Comparison of ENCODE assay signal across 13 cellular contexts in genomic region chr12:67646775-67647174, GRCh38. TPM values are rescaled to one million over a fixed set of nuclear protein-coding genes. Genes with fewer than 3 reads are reported as not detected.
DNase-seq lines count a peak whose midpoint lies in the region; ATAC-seq, FAIRE-seq and TF ChIP-seq lines count a peak whose summit lies in the region.
"Had no signal": no experiment of that assay in that cellular context is flagged by ENCODE, and none has a peak within 500 bp of the region (broad histone marks: within the 10 kb centered on the region; RNA-seq: fewer than 3 reads in every experiment).

No MANE protein-coding gene starts in this region.

- no peak for DNase-seq in activated T-cell treated with anti-CD3 and anti-CD28 coated beads, Interleukin-2, amount 50 U/mL, for 72 hours
- no peak for DNase-seq in activated T-cell treated with anti-CD3 and anti-CD28 coated beads, Interleukin-2, amount 50 U/mL, for 1 hour
- no peak for DNase-seq in T-cell
- DNase-seq in keratinocyte (ENCODE audit: low read depth, low spot score) = no peak
- DNase-seq in small intestine = no peak
- no peak for DNase-seq in activated CD4-positive, alpha-beta T cell treated with anti-CD3 and anti-CD28 coated beads, Interleukin-2, amount 50 U/mL, for 1 hour
- DNase-seq in HCEC 1CT = no peak
- DNase-seq: central memory CD4-positive, alpha-beta T cell; NCI-H524 treated with DMSO at 0.1 percent for 48 hours had no signal

- ATAC-seq in activated T-cell treated with anti-CD3 and anti-CD28 coated beads, Interleukin-2, amount 50 U/mL, for 72 hours (replicated peaks in 1 of 2) = no peak
- ATAC-seq in T-cell (replicated peaks in 1 of 4) (no peak), GM19395 (IDR thresholded peaks at IDR 0.05; ENCODE audit: unreplicated experiment) (no peak)
- ATAC-seq: heart left ventricle had no signal

- peak overlapping the region; percentile 67 for H3K27ac Mint-ChIP-seq in activated T-cell treated with anti-CD3 and anti-CD28 coated beads, Interleukin-2, amount 50 U/mL, for 72 hours
- peak overlapping the region; percentile 78 to 91 for H3K27ac Mint-ChIP-seq in T-cell

- no peak overlapping the region for H2AFZ ChIP-seq in keratinocyte (ENCODE audit: control insufficient read depth, low read length)

- H3K4me1 ChIP-seq in keratinocyte (ENCODE audit: control insufficient read depth, extremely low read depth, insufficient read depth, low read length) (peaks cover 23% of the 10 kb centered on the region), small intestine (ENCODE audit: control insufficient read depth in 2 of 2, insufficient read depth in 1 of 2, low read depth in 1 of 2, low read length in 1 of 2) (no peaks in the 10 kb centered on the region)

- CTCF ChIA-PET in T-cell (lab: Charles Lee) = interaction anchor here in 1 of 2 donors (0.8 to 1.2 kb wide), 2 partner anchors 16 to 296 kb away, joined by 3 read pairs; no protein-coding TSS in a partner anchor

- peak overlapping the region; percentile 83 for H3K9ac ChIP-seq in keratinocyte (ENCODE audit: control insufficient read depth, extremely low read depth, insufficient read depth, low read length)

- peaks cover 41% of the 10 kb centered on the region for H3K4me1 Mint-ChIP-seq in activated T-cell treated with anti-CD3 and anti-CD28 coated beads, Interleukin-2, amount 50 U/mL, for 72 hours (ENCODE audit: low read depth)
- peaks cover 22 to 49% (median 36%) of the 10 kb centered on the region in 3 donors for H3K4me1 Mint-ChIP-seq in T-cell

- no peaks in the 10 kb centered on the region for H3K27me3 Mint-ChIP-seq in activated T-cell treated with anti-CD3 and anti-CD28 coated beads, Interleukin-2, amount 50 U/mL, for 72 hours (ENCODE audit: low read depth)
- H3K27me3 Mint-ChIP-seq in T-cell = no peaks in the 10 kb centered on the region

- 84 to 88% (median 85%) methylated on average over 4 of the region's 4 CpGs for WGBS in small intestine, 3 donors

- H3K79me2 ChIP-seq in keratinocyte (ENCODE audit: control insufficient read depth, insufficient read depth, low read length) = peaks cover 27% of the 10 kb centered on the region

- no peaks in the 10 kb centered on the region for H3K9me3 ChIP-seq in keratinocyte (ENCODE audit: control insufficient read depth, low read depth, low read length)
- no peaks in the 10 kb centered on the region for H3K9me3 ChIP-seq in small intestine (ENCODE audit: control insufficient read depth, low read depth)
- H3K9me3 ChIP-seq: heart left ventricle, suprapubic skin had no signal

- H3K36me3 ChIP-seq in keratinocyte (ENCODE audit: control insufficient read depth in 2 of 2, extremely low read depth in 1 of 2, insufficient read depth in 2 of 2, low read length in 2 of 2) (no peaks in the 10 kb centered on the region), small intestine (ENCODE audit: control insufficient read depth in 2 of 2, insufficient read depth in 2 of 2, low read length in 2 of 2) (no peaks in the 10 kb centered on the region)
- H3K36me3 ChIP-seq: heart left ventricle, suprapubic skin had no signal

- no peak for TF ChIP-seq CTCF in keratinocyte (optimal IDR thresholded peaks at IDR 0.05 in 1 of 3, IDR thresholded peaks at IDR 0.05 in 1 of 3, conservative IDR thresholded peaks at IDR 0.05 in 1 of 3; ENCODE audit: extremely low read depth in 1 of 3, insufficient read depth in 2 of 3, low read length in 3 of 3)

- H3K4me3 Mint-ChIP-seq in activated T-cell treated with anti-CD3 and anti-CD28 coated beads, Interleukin-2, amount 50 U/mL, for 72 hours = peak overlapping the region; percentile 13 to 79
- H3K4me3 Mint-ChIP-seq in T-cell = peak overlapping the region; percentile 91 to 94 (median 93)

- H3K9me1 ChIP-seq in keratinocyte (ENCODE audit: control insufficient read depth, extremely low read depth, insufficient read depth, low read length) = peaks cover 3% of the 10 kb centered on the region

- H3K36me3 Mint-ChIP-seq in activated T-cell treated with anti-CD3 and anti-CD28 coated beads, Interleukin-2, amount 50 U/mL, for 72 hours (ENCODE audit: insufficient read depth in 2 of 2) = peaks cover 3 to 5% of the 10 kb centered on the region in 2 donors
- H3K36me3 Mint-ChIP-seq in T-cell = peaks cover 17% of the 10 kb centered on the region

- dilution Hi-C loops in keratinocyte (cut with MboI; ENCODE audit: extremely low pct_ligation_motif_present, low sequenced_read_pairs) = no loop called here

- H4K20me1 ChIP-seq in keratinocyte (ENCODE audit: control insufficient read depth, extremely low read depth, insufficient read depth, low read length) = no peaks in the 10 kb centered on the region

- H3K27me3 ChIP-seq in keratinocyte (ENCODE audit: control insufficient read depth, extremely low read depth, insufficient read depth, low read length) (no peaks in the 10 kb centered on the region), small intestine (ENCODE audit: control insufficient read depth in 2 of 2, insufficient read depth in 2 of 2, low read length in 2 of 2) (no peaks in the 10 kb centered on the region)
- H3K27me3 ChIP-seq: heart left ventricle, suprapubic skin had no signal

- POLR2A ChIA-PET in T-cell (lab: Charles Lee) = interaction anchor here in 1 of 2 donors (0.8 kb wide), 1 partner anchor 53 kb away, joined by 5 read pairs; no protein-coding TSS in a partner anchor

- FAIRE-seq in keratinocyte (lab: Jason Lieb, UNC) (no peak), small intestine (lab: Jason Lieb, UNC) (no peak)
- FAIRE-seq: endothelial cell of umbilical vein had no signal

- no peaks in the 10 kb centered on the region for H3K9me3 Mint-ChIP-seq in activated T-cell treated with anti-CD3 and anti-CD28 coated beads, Interleukin-2, amount 50 U/mL, for 72 hours
- H3K9me3 Mint-ChIP-seq in T-cell = no peaks in the 10 kb centered on the region

- H3K4me3 ChIP-seq in keratinocyte (ENCODE audit: control insufficient read depth in 2 of 3, extremely low read depth in 1 of 3, insufficient read depth in 2 of 3, low read depth in 1 of 3, low read length in 3 of 3) = no peak overlapping the region
- no peak overlapping the region for H3K4me3 ChIP-seq in small intestine (ENCODE audit: low read depth in 1 of 2, low read length in 2 of 2)

- H3K4me2 ChIP-seq in keratinocyte (ENCODE audit: control insufficient read depth, extremely low read depth, insufficient read depth, low read depth, low read length) = no peak overlapping the region

- H3K27ac ChIP-seq in keratinocyte (ENCODE audit: control insufficient read depth, insufficient read depth, low read length) = no peak overlapping the region
- peak overlapping the region; percentile 95 to 98 for H3K27ac ChIP-seq in small intestine (ENCODE audit: low read depth in 1 of 2, low read length in 1 of 2)
- H3K27ac ChIP-seq: suprapubic skin had no signal

RNA-seq across cellular contexts. Expression of gene DYRK2, which starts 1.8 kb away (rescaled TPM):
- 10 to 100 TPM; 27.3 to 30.3 TPM for total RNA-seq in activated T-cell treated with anti-CD3 and anti-CD28 coated beads, Interleukin-2, amount 50 U/mL, for 72 hours
- 100 to 1,000 TPM; 104 to 138 (median 120) TPM for total RNA-seq in T-cell
- 22.1 to 22.7 TPM (median 22.1 TPM) in 3 replicates for polyA plus RNA-seq in keratinocyte
- 8.7 TPM for polyA plus RNA-seq in keratinocyte (2011; ENCODE audit: low read depth)
- 11.9 and 14.9 TPM in 2 replicates for polyA plus RNA-seq in keratinocyte (2011; cell fraction: cytosol; rRNA removed)
- 24.2 and 25.2 TPM in 2 replicates for polyA plus RNA-seq in keratinocyte (2011; cell fraction: nucleus; rRNA removed)
- polyA plus RNA-seq in keratinocyte (2012; ENCODE audit: low replicate concordance) = 8.5 and 18.2 TPM in 2 replicates
- polyA minus RNA-seq in keratinocyte = 37.4 to 53.0 TPM (median 43.3 TPM) in 3 replicates
- 15.2 TPM for polyA minus RNA-seq in keratinocyte (2011; cell fraction: cytosol; rRNA and poly(A)+ RNA removed)
- 19.2 and 30.8 TPM in 2 replicates for polyA minus RNA-seq in keratinocyte (2011; cell fraction: nucleus; rRNA and poly(A)+ RNA removed)
- polyA plus RNA-seq in small intestine = 10 to 100 TPM; 12.2 to 12.3 (median 12.3) TPM
